ENCODE assay signal across 9 cellular contexts in the genomic region with DNA sequence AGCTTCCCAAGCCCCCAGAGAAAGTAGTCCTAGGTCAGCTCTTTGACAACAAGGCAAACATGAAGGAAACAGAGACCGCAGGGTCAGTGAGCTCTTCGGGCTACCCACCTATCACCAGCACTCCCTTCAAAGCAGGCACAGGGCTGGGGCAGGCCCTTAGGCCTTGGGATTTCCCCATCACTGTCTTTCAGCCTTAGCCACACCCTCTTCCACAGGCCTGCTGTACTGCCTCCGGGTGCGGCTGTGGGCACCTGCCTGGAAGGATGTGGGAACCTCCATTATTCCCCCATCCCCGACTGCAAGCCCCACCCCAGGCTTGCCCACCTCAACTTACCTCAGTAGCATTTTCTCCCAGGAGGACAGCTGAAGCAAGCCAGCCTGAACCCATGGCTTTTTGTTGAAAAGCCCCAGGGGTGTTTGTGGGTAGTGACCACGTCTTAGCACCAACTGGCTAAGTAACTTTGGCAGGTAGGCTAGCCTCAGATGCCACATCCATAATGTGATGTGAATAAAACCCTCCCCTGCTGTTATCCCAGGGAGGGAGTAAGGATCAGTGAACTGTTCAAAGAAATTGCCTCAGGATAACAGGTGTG.
DNase-seq lines count a peak whose midpoint lies in the region; ATAC-seq and TF ChIP-seq lines count a peak whose summit lies in the region.
"Had no signal": no experiment of that assay in that cellular context is flagged by ENCODE, and none has a peak within 500 bp of the region (broad histone marks: within the 10 kb centered on the region; RNA-seq: fewer than 3 reads in every experiment).

No MANE protein-coding gene starts in this region.

- no peak overlapping the region for H2AFZ ChIP-seq in OCI-LY3 (ENCODE audit: low read depth, low read length)
- no peak overlapping the region for H2AFZ ChIP-seq in smooth muscle cell (ENCODE audit: low read depth)

- no peak overlapping the region for H3K27ac ChIP-seq in OCI-LY3 (ENCODE audit: low read length)
- peak overlapping the region; percentile 65 for H3K27ac ChIP-seq in foreskin keratinocyte
- no peak overlapping the region for H3K27ac ChIP-seq in smooth muscle cell (ENCODE audit: low read depth)
- H3K27ac ChIP-seq: VCaP had no signal

- H3K4me2 ChIP-seq in OCI-LY3 (ENCODE audit: low read length) = peak overlapping the region; percentile 69
- H3K4me2 ChIP-seq in smooth muscle cell = no peak overlapping the region

- peak; percentile 75 for DNase-seq in GM13976 (ENCODE audit: low spot score)
- peak in 1 of 2 donors; percentile 60 for DNase-seq in foreskin keratinocyte
- no peak for DNase-seq in MG63
- DNase-seq in NCI-H1417 treated with DMSO at 0.1 percent for 48 hours (lab: John Stamatoyannopoulos, UW) = no peak
- no peak for DNase-seq in smooth muscle cell (lab: John Stamatoyannopoulos, UW; ENCODE audit: unreplicated experiment)
- DNase-seq in foreskin fibroblast = no peak

- no peaks in the 10 kb centered on the region for H3K27me3 ChIP-seq in OCI-LY3 (ENCODE audit: low read depth, low read length)
- H3K27me3 ChIP-seq in foreskin keratinocyte = no peaks in the 10 kb centered on the region
- no peaks in the 10 kb centered on the region for H3K27me3 ChIP-seq in MG63
- no peaks in the 10 kb centered on the region for H3K27me3 ChIP-seq in smooth muscle cell (ENCODE audit: low read depth)

- no peaks in the 10 kb centered on the region for H4K20me1 ChIP-seq in OCI-LY3 (ENCODE audit: insufficient read depth, low read length)
- no peaks in the 10 kb centered on the region for H4K20me1 ChIP-seq in smooth muscle cell (ENCODE audit: low read depth)

- WGBS in smooth muscle cell (ENCODE audit: low lambda C conversion rate) = 78% methylated on average over 6 of the region's 6 CpGs

- H3K4me1 ChIP-seq in OCI-LY3 (ENCODE audit: low read length) (peaks cover 14% of the 10 kb centered on the region), foreskin keratinocyte (peaks cover 14% of the 10 kb centered on the region), smooth muscle cell (ENCODE audit: low read depth) (no peaks in the 10 kb centered on the region)

- H3K79me2 ChIP-seq in OCI-LY3 (ENCODE audit: low read length) (no peaks in the 10 kb centered on the region), smooth muscle cell (ENCODE audit: low read depth) (no peaks in the 10 kb centered on the region)

- 0 out of 2 replicates have a peak overlapping the region, but pooled peaks have one; percentile 0 for H3K9ac ChIP-seq in OCI-LY3 (ENCODE audit: low read length)
- no peak overlapping the region for H3K9ac ChIP-seq in smooth muscle cell (ENCODE audit: low read depth)

- TF ChIP-seq CTCF in GM13976 (IDR thresholded peaks at IDR 0.05; ENCODE audit: borderline replicate concordance, control extremely low read depth, extremely low read depth, insufficient read depth, missing control alignments) (no peak), OCI-LY3 (IDR thresholded peaks at IDR 0.05; ENCODE audit: low read depth, low read length) (no peak), foreskin keratinocyte (conservative IDR thresholded peaks at IDR 0.05) (no peak), smooth muscle cell (IDR thresholded peaks at IDR 0.05; ENCODE audit: borderline replicate concordance, insufficient read depth, poor library complexity, severe bottlenecking) (no peak), foreskin fibroblast (IDR thresholded peaks at IDR 0.05; ENCODE audit: low read depth, low read length) (no peak)

- no peaks in the 10 kb centered on the region for H3F3A ChIP-seq in smooth muscle cell (ENCODE audit: low read depth)

- ATAC-seq in GM21786 (IDR thresholded peaks at IDR 0.05; ENCODE audit: unreplicated experiment) (peak; percentile 98), foreskin keratinocyte (peak; percentile 92)

- peak overlapping the region; percentile 32; the same call in 1 of the 2 replicates for H3K4me3 ChIP-seq in OCI-LY3 (ENCODE audit: low read length)
- H3K4me3 ChIP-seq in MG63 = no peak overlapping the region
- H3K4me3 ChIP-seq in smooth muscle cell = no peak overlapping the region
- H3K4me3 ChIP-seq in foreskin fibroblast (ENCODE audit: low read depth in 1 of 2, low read length in 2 of 2) = no peak overlapping the region

- in situ Hi-C loops in GM13976 (cut with MboI; ENCODE audit: low sequenced_read_pairs, unreplicated experiment) = no loop called here

- H3K36me3 ChIP-seq in OCI-LY3 (replicated peaks; ENCODE audit: low read depth, low read length) (no peaks in the 10 kb centered on the region), MG63 (no peaks in the 10 kb centered on the region), smooth muscle cell (ENCODE audit: low read depth) (no peaks in the 10 kb centered on the region)

- H3K9me3 ChIP-seq in OCI-LY3 (ENCODE audit: insufficient read depth, low read length) (no peaks in the 10 kb centered on the region), MG63 (0 out of 2 replicates have a peak, but pooled peaks cover 2% of the 10 kb centered on the region), smooth muscle cell (replicated peaks; ENCODE audit: low read depth) (no peaks in the 10 kb centered on the region)
